Comparison of ENCODE assay signal across 16 cellular contexts in genomic region chr4:101019313-101019712, GRCh38.
A peak's percentile ranks its signal among the peaks of the same experiment; 100 is the strongest.
DNase-seq lines count a peak whose midpoint lies in the region; ATAC-seq, FAIRE-seq and TF ChIP-seq lines count a peak whose summit lies in the region.
"Had no signal": no experiment of that assay in that cellular context is flagged by ENCODE, and none has a peak within 500 bp of the region (broad histone marks: within the 10 kb centered on the region; RNA-seq: fewer than 3 reads in every experiment).

No MANE protein-coding gene starts in this region.

- peak overlapping the region; percentile 79 for H3K27ac ChIP-seq in CD4-positive, CD25-positive, alpha-beta regulatory T cell (ENCODE audit: insufficient read depth, low read length, poor library complexity, severe bottlenecking)
- H3K27ac ChIP-seq in esophagus squamous epithelium: peak overlapping the region; percentile 13 to 75 (median 66)
- no peak overlapping the region for H3K27ac ChIP-seq in kidney (ENCODE audit: low read depth in 2 of 2, low read length in 2 of 2)
- H3K27ac ChIP-seq: brain microvascular endothelial cell, parathyroid adenoma had no signal

- no peak for DNase-seq in CD4-positive, CD25-positive, alpha-beta regulatory T cell
- DNase-seq in WTC11 (ENCODE audit: low spot score) (no peak), esophagus squamous epithelium (lab: John Stamatoyannopoulos, UW) (no peak), kidney (no peak), DMS79 treated with DMSO at 0.1 percent for 48 hours (lab: John Stamatoyannopoulos, UW) (no peak), NCI-H526 treated with DMSO at 0.1 percent for 48 hours (lab: John Stamatoyannopoulos, UW) (no peak)
- DNase-seq: brain microvascular endothelial cell; NCI-H2171; OCI-M1; stimulated activated CD4-positive, alpha-beta T cell treated with anti-CD3 and anti-CD28 coated beads, Interleukin-4, amount 100 ng/mL, for 1 hour had no signal

- peak overlapping the region; percentile 1 to 69 (median 50) for H3K4me3 Mint-ChIP-seq in CD4-positive, CD25-positive, alpha-beta regulatory T cell
- H3K4me3 Mint-ChIP-seq in WTC11: no peak overlapping the region
- H3K4me3 Mint-ChIP-seq: HFFc6 had no signal

- H3K4me1 Mint-ChIP-seq in CD4-positive, CD25-positive, alpha-beta regulatory T cell: peaks cover 32 to 66% (median 45%) of the 10 kb centered on the region in 4 donors
- peaks cover 38% of the 10 kb centered on the region for H3K4me1 Mint-ChIP-seq in WTC11

- no peaks in the 10 kb centered on the region for H3K27me3 ChIP-seq in CD4-positive, CD25-positive, alpha-beta regulatory T cell (ENCODE audit: control insufficient read depth, insufficient read depth, low read length)
- no peaks in the 10 kb centered on the region for H3K27me3 ChIP-seq in esophagus squamous epithelium
- H3K27me3 ChIP-seq: brain microvascular endothelial cell had no signal

- no peak overlapping the region for H3K9ac ChIP-seq in kidney (ENCODE audit: low read length in 2 of 2)
- H3K9ac ChIP-seq: parathyroid adenoma had no signal

- no peak for TF ChIP-seq CTCF in WTC11 (IDR thresholded peaks at IDR 0.05)
- TF ChIP-seq CTCF in esophagus squamous epithelium (IDR thresholded peaks at IDR 0.05): no peak
- TF ChIP-seq CTCF in kidney (IDR thresholded peaks at IDR 0.05; ENCODE audit: borderline replicate concordance, extremely low read depth, insufficient read depth): no peak

- POLR2A ChIA-PET in WTC11 (lab: Charles Lee): no interaction called here

- peaks cover 10% of the 10 kb centered on the region for H3K36me3 Mint-ChIP-seq in CD4-positive, CD25-positive, alpha-beta regulatory T cell
- H3K36me3 Mint-ChIP-seq in WTC11: peaks cover 6% of the 10 kb centered on the region

- no peak for TF ChIP-seq POLR2A in esophagus squamous epithelium (IDR thresholded peaks at IDR 0.05)

- peak overlapping the region; percentile 73 to 92 (median 88) for H3K27ac Mint-ChIP-seq in CD4-positive, CD25-positive, alpha-beta regulatory T cell
- peak overlapping the region; percentile 36 for H3K27ac Mint-ChIP-seq in WTC11
- H3K27ac Mint-ChIP-seq: HFFc6 had no signal

- no peak for FAIRE-seq in kidney (lab: Jason Lieb, UNC)
- FAIRE-seq: endothelial cell of umbilical vein had no signal

- H3K4me3 ChIP-seq in CD4-positive, CD25-positive, alpha-beta regulatory T cell (ENCODE audit: low read depth, low read length): peak overlapping the region; percentile 80
- H3K4me3 ChIP-seq in esophagus squamous epithelium (no peak overlapping the region), kidney (ENCODE audit: low read length in 2 of 2) (no peak overlapping the region)
- H3K4me3 ChIP-seq: lung had no signal

- H3K9me3 ChIP-seq in CD4-positive, CD25-positive, alpha-beta regulatory T cell (ENCODE audit: control insufficient read depth in 2 of 2, low read length in 2 of 2): no peaks in the 10 kb centered on the region
- no peaks in the 10 kb centered on the region for H3K9me3 ChIP-seq in esophagus squamous epithelium
- no peaks in the 10 kb centered on the region for H3K9me3 ChIP-seq in kidney (ENCODE audit: control insufficient read depth in 1 of 2, low read length in 2 of 2)

- intact Hi-C loops in esophagus squamous epithelium (cut with DNase I): no loop called here
- intact Hi-C loops in kidney (cut with DNase I): no loop called here

- CTCF ChIA-PET in WTC11 (lab: Charles Lee): no interaction called here

- H3K4me1 ChIP-seq in CD4-positive, CD25-positive, alpha-beta regulatory T cell (ENCODE audit: control insufficient read depth, insufficient read depth, low read length, poor library complexity, severe bottlenecking): peaks cover 55% of the 10 kb centered on the region
- peaks cover 8 to 33% (median 15%) of the 10 kb centered on the region in 3 donors for H3K4me1 ChIP-seq in esophagus squamous epithelium
- peaks cover 1 to 4% of the 10 kb centered on the region in 2 donors for H3K4me1 ChIP-seq in kidney (ENCODE audit: control insufficient read depth in 1 of 2, insufficient read depth in 1 of 2, low read depth in 1 of 2, low read length in 2 of 2)
- H3K4me1 ChIP-seq: parathyroid adenoma had no signal

- peaks cover 0 to 2% (median 0%) of the 10 kb centered on the region in 7 donors for H3K9me3 Mint-ChIP-seq in CD4-positive, CD25-positive, alpha-beta regulatory T cell
- peaks cover 12% of the 10 kb centered on the region for H3K9me3 Mint-ChIP-seq in WTC11
- H3K9me3 Mint-ChIP-seq: HFFc6 had no signal

- no peak for ATAC-seq in CD4-positive, CD25-positive, alpha-beta regulatory T cell (ENCODE audit: low read depth in 2 of 2)
- ATAC-seq in GM18498 (IDR thresholded peaks at IDR 0.05; ENCODE audit: unreplicated experiment): peak; percentile 0
- ATAC-seq in WTC11: no peak
- no peak for ATAC-seq in HG02571 (IDR thresholded peaks at IDR 0.05; ENCODE audit: unreplicated experiment)

- H3K27me3 Mint-ChIP-seq in CD4-positive, CD25-positive, alpha-beta regulatory T cell: peaks cover 5% of the 10 kb centered on the region
- H3K27me3 Mint-ChIP-seq in WTC11 (ENCODE audit: low read depth): no peaks in the 10 kb centered on the region

- 74% methylated on average over 4 of the region's 4 CpGs for WGBS in esophagus squamous epithelium, 2 donors

- H3K36me3 ChIP-seq in CD4-positive, CD25-positive, alpha-beta regulatory T cell (ENCODE audit: control insufficient read depth, insufficient read depth, low read length): no peaks in the 10 kb centered on the region
- H3K36me3 ChIP-seq in esophagus squamous epithelium (no peaks in the 10 kb centered on the region), kidney (ENCODE audit: control insufficient read depth in 1 of 2, insufficient read depth in 2 of 2, low read length in 2 of 2) (no peaks in the 10 kb centered on the region)
- H3K36me3 ChIP-seq: brain microvascular endothelial cell had no signal

TF ChIP-seq in WTC11, 78 proteins besides CTCF, POLR2A, EP300 and RAD21:
- TF ChIP-seq E2F5 (CRISPR knock-in tag; IDR thresholded peaks at IDR 0.05): no peak
- TF ChIP-seq RELA (CRISPR knock-in tag; IDR thresholded peaks at IDR 0.05; ENCODE audit: borderline replicate concordance): no peak
- no peak for TF ChIP-seq JUN (CRISPR knock-in tag; IDR thresholded peaks at IDR 0.05)
- TF ChIP-seq ZNF317 (CRISPR knock-in tag; IDR thresholded peaks at IDR 0.05; ENCODE audit: borderline replicate concordance, low read depth): no peak
- TF ChIP-seq ZNF138 (CRISPR knock-in tag; conservative IDR thresholded peaks at IDR 0.05): no peak

Comparison
In these comparisons a context has a peak if more than half of its experiments do, and no peak if none do; other contexts are left out.
1. H3K27ac ChIP-seq: peak in CD4-positive, CD25-positive, alpha-beta regulatory T cell (single experiment) and esophagus squamous epithelium (4 of 4); none in kidney (0 of 2).